8 cellular contexts compared by ENCODE assay signal in the genomic region with DNA sequence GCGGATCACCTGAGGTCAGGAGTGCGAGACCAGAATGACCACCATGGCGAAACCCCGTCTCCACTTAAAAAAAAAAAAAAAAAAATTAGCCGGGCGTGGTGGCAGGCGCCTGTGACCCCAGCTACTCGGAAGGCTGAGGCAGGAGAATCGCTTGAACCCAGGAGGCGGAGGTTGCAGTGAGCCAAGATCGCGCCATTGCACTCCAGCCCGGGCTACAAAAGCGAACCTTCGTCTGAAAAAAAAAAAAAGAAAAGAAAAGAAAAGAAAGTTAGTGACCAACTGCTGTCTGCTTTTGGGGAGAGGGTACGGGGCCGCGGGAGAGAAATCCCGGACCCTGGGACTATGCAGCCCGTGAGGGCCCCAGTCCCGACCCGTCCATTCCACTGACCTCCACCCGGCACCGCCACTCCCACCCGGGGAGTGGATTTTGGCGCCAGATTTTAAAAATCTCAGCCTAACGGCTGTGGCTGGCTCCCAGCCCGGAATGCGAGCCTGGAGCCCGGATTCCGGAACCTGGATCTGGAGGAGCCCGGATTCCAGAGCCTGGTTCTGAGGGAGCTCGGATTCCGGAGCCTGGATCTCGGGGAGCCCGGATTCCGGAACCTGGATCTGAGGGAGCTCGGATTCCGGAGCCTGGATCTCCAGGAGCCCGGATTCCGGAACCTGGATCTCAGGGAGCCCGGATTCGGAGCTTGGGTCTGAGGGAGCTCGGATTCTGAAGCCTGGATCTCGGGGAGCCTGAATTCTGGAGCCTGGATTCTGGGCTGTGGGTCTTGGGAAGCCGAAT. TPM values are rescaled to one million over a fixed set of nuclear protein-coding genes. Genes with fewer than 3 reads are reported as not detected.
DNase-seq lines count a peak whose midpoint lies in the region; ATAC-seq and TF ChIP-seq lines count a peak whose summit lies in the region.

No MANE protein-coding gene starts in this region.

- no peaks in the 10 kb centered on the region for H3K36me3 ChIP-seq in right atrium auricular region

- ATAC-seq in GM18907 (IDR thresholded peaks at IDR 0.05; ENCODE audit: unreplicated experiment) (no peak), HG03025 (IDR thresholded peaks at IDR 0.05; ENCODE audit: low FRiP score, unreplicated experiment) (no peak)

- TF ChIP-seq CTCF in right atrium auricular region (IDR thresholded peaks at IDR 0.05) = no peak

- H3K4me3 ChIP-seq in right atrium auricular region = peak overlapping the region; percentile 30 to 56

- H3K27ac ChIP-seq in right atrium auricular region = peak overlapping the region; percentile 36 to 60

- peak; percentile 63 for DNase-seq in DMS114 treated with DMSO at 0.1 percent for 48 hours (lab: John Stamatoyannopoulos, UW; ENCODE audit: unreplicated experiment)
- DNase-seq in NCI-H1105 (lab: John Stamatoyannopoulos, UW) = peak; percentile 59
- DNase-seq in anterior cingulate cortex (lab: John Stamatoyannopoulos, UW) = peak in 57 of 58 donors; percentile 28 to 93 (median 77)
- peak; percentile 86 for DNase-seq in right atrium auricular region (ENCODE audit: low spot score)
- peak; percentile 35 for DNase-seq in pons (ENCODE audit: low spot score)
- DNase-seq in activated CD4-positive, alpha-beta T cell treated with anti-CD3 and anti-CD28 coated beads, Interleukin-2, amount 50 U/mL, for 4 hours = no peak

- no peaks in the 10 kb centered on the region for H3K27me3 ChIP-seq in right atrium auricular region

- H3K9me3 ChIP-seq in right atrium auricular region = no peaks in the 10 kb centered on the region

- H3K4me1 ChIP-seq in right atrium auricular region = peaks cover 0 to 17% of the 10 kb centered on the region in 2 donors

RNA-seq across cellular contexts. Expression of gene LMNB2, which starts 6.1 kb away (rescaled TPM):
- 10 to 100 TPM in 1 of 2 donors, 1 to 10 TPM in 1; 9.9 to 16.2 TPM for total RNA-seq in right atrium auricular region

RNA-seq across cellular contexts. Expression of gene GADD45B, which starts 13.1 kb away (rescaled TPM):
- total RNA-seq in right atrium auricular region = 100 to 1,000 TPM; 205 to 218 TPM

RNA-seq across cellular contexts. Expression of gene TIMM13, which starts 35.4 kb away (rescaled TPM):
- total RNA-seq in right atrium auricular region = 10 to 100 TPM; 37.1 to 37.2 TPM

Comparison
In these comparisons a context has a peak if more than half of its experiments do, and no peak if none do; other contexts are left out.
1. DNase-seq: peak in DMS114 treated with DMSO at 0.1 percent for 48 hours (single experiment), NCI-H1105 (single experiment), anterior cingulate cortex (57 of 58), right atrium auricular region (single experiment) and pons (single experiment); none in activated CD4-positive, alpha-beta T cell treated with anti-CD3 and anti-CD28 coated beads, Interleukin-2, amount 50 U/mL, for 4 hours (0 of 2).